Comparison of ENCODE assay signal across 11 cellular contexts in the genomic region with DNA sequence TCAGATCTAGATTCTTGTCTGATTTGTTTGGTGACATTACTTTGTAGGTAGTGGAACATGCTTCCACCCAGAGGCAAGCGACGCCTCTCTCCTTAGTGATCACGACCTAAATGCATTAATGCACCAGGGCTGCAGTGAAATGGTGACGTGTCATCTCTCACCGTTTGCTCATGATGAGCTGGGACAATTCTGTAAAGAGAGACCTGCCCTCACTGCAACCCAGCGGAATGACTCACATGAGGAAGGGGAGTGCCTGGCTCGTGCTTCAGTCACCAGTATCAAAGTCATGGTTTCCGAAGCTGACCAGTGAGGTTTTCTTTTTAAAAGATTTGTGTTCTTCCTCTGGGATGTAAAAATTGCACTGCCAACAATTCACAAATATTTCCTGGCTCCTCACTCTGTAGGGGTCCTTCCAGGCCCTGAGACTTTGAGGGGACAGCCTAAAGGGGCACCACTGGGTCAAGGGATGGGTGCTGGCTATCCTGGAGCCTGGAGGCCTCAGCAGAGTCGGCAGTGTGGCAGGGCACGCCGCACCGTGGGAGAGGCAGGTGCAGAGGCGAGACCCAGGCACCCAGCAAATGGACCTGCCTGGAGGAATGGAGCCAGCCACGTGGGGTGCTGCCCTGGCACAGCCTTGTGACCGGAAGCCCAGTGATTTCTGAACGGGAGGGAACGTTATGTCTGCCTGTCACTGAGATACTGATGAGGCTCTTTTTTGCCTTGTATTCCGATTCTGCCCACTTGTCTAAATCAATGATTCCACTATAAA. TPM values are rescaled to one million over a fixed set of nuclear protein-coding genes. Genes with fewer than 3 reads are reported as not detected.
DNase-seq lines count a peak whose midpoint lies in the region; ATAC-seq, FAIRE-seq and TF ChIP-seq lines count a peak whose summit lies in the region.
"Had no signal": no experiment of that assay in that cellular context is flagged by ENCODE, and none has a peak within 500 bp of the region (broad histone marks: within the 10 kb centered on the region; RNA-seq: fewer than 3 reads in every experiment).

No MANE protein-coding gene starts in this region.

- peaks cover 0 to 24% (median 12%) of the 10 kb centered on the region in 11 experiments; a peak in 8 of 22 replicates for H3K36me3 ChIP-seq in BLaER1 treated with 17β-estradiol and CSF1 and Interleukin-3, amounts not matched to agents 10 nM and 100 nM
- H3K36me3 ChIP-seq in keratinocyte (ENCODE audit: control insufficient read depth in 2 of 2, extremely low read depth in 1 of 2, insufficient read depth in 2 of 2, low read length in 2 of 2) (peaks cover 2 to 6% of the 10 kb centered on the region in 2 experiments), heart right ventricle (peaks cover 0 to 33% (median 4%) of the 10 kb centered on the region in 9 donors), uterus (no peaks in the 10 kb centered on the region)
- H3K36me3 ChIP-seq: upper lobe of right lung had no signal

- no peak overlapping the region for H3K4me3 Mint-ChIP-seq in activated T-helper 1 cell treated with anti-CD3 and anti-CD28 coated beads, Interleukin-12 subunit alpha, Interleukin-12 subunit beta, Interleukin-2, Interleukin-4 antibody, amounts not matched to agents 30 ng/mL and 10 ng/mL and 1 ng/mL, durations not matched to agents 14 hours and 24 hours and 36 hours

- peaks cover 67 to 100% (median 96%) of the 10 kb centered on the region in 10 experiments for H3K4me1 ChIP-seq in BLaER1 treated with 17β-estradiol and CSF1 and Interleukin-3, amounts not matched to agents 10 nM and 100 nM
- H3K4me1 ChIP-seq in keratinocyte (ENCODE audit: control insufficient read depth, extremely low read depth, insufficient read depth, low read length) (peaks cover 32% of the 10 kb centered on the region), heart right ventricle (peaks cover 0 to 11% (median 0%) of the 10 kb centered on the region in 9 donors), uterus (no peaks in the 10 kb centered on the region)
- H3K4me1 ChIP-seq: upper lobe of right lung had no signal

- H3K27me3 Mint-ChIP-seq in activated T-helper 1 cell treated with anti-CD3 and anti-CD28 coated beads, Interleukin-12 subunit alpha, Interleukin-12 subunit beta, Interleukin-2, Interleukin-4 antibody, amounts not matched to agents 30 ng/mL and 10 ng/mL and 1 ng/mL, durations not matched to agents 14 hours and 24 hours and 36 hours (ENCODE audit: insufficient read depth) = no peaks in the 10 kb centered on the region

- peaks cover 5% of the 10 kb centered on the region for H3K9me1 ChIP-seq in keratinocyte (ENCODE audit: control insufficient read depth, extremely low read depth, insufficient read depth, low read length)

- intact Hi-C loops in activated T-helper 1 cell treated with anti-CD3 and anti-CD28 coated beads, Interleukin-12 subunit alpha, Interleukin-12 subunit beta, Interleukin-2, Interleukin-4 antibody, amounts not matched to agents 30 ng/mL and 10 ng/mL and 1 ng/mL, durations not matched to agents 14 hours and 24 hours and 36 hours (cut with micrococcal nuclease) = no loop called here
- intact Hi-C loops in heart right ventricle (cut with DNase I) (no loop called here), uterus (cut with DNase I; ENCODE audit: low total_unique reads) (no loop called here)

- H3K4me3 ChIP-seq in BLaER1 treated with 17β-estradiol and CSF1 and Interleukin-3, amounts not matched to agents 10 nM and 100 nM = no peak overlapping the region
- H3K4me3 ChIP-seq in keratinocyte (ENCODE audit: control insufficient read depth in 2 of 3, extremely low read depth in 1 of 3, insufficient read depth in 2 of 3, low read depth in 1 of 3, low read length in 3 of 3) = peak overlapping the region in 2 of 3 experiments; percentile 30 to 31
- H3K4me3 ChIP-seq in heart right ventricle = no peak overlapping the region
- H3K4me3 ChIP-seq in uterus = no peak overlapping the region
- H3K4me3 ChIP-seq: skin epidermis, upper lobe of right lung had no signal

- H4K20me1 ChIP-seq in BLaER1 treated with 17β-estradiol and CSF1 and Interleukin-3, amounts not matched to agents 10 nM and 100 nM = peaks cover 0 to 100% (median 98%) of the 10 kb centered on the region in 11 experiments; a peak in 21 of 22 replicates
- peaks cover 21% of the 10 kb centered on the region for H4K20me1 ChIP-seq in keratinocyte (ENCODE audit: control insufficient read depth, extremely low read depth, insufficient read depth, low read length)

- peak overlapping the region; percentile 6 for H3K27ac Mint-ChIP-seq in activated T-helper 1 cell treated with anti-CD3 and anti-CD28 coated beads, Interleukin-12 subunit alpha, Interleukin-12 subunit beta, Interleukin-2, Interleukin-4 antibody, amounts not matched to agents 30 ng/mL and 10 ng/mL and 1 ng/mL, durations not matched to agents 14 hours and 24 hours and 36 hours

- WGBS in heart right ventricle, 2 donors = 83 to 90% methylated on average over 18 of the region's 18 CpGs

- H3K4me2 ChIP-seq in BLaER1 treated with 17β-estradiol and CSF1 and Interleukin-3, amounts not matched to agents 10 nM and 100 nM = peak overlapping the region; percentile 72 to 96 (median 88)
- H3K4me2 ChIP-seq in keratinocyte (ENCODE audit: control insufficient read depth, extremely low read depth, insufficient read depth, low read depth, low read length) = peak overlapping the region; percentile 84

- no peaks in the 10 kb centered on the region for H3K9me3 Mint-ChIP-seq in activated T-helper 1 cell treated with anti-CD3 and anti-CD28 coated beads, Interleukin-12 subunit alpha, Interleukin-12 subunit beta, Interleukin-2, Interleukin-4 antibody, amounts not matched to agents 30 ng/mL and 10 ng/mL and 1 ng/mL, durations not matched to agents 14 hours and 24 hours and 36 hours

- TF ChIP-seq POLR2A in uterus (IDR thresholded peaks at IDR 0.05) = no peak

- DNase-seq in HPDE6-E6E7 (ENCODE audit: extremely low spot score) (peak; percentile 97), keratinocyte (ENCODE audit: low read depth, low spot score) (peak; percentile 64), heart right ventricle (no peak), uterus (no peak)
- no peak for DNase-seq in activated T-helper 1 cell treated with anti-CD3 and anti-CD28 coated beads, Interleukin-12 subunit alpha, Interleukin-12 subunit beta, Interleukin-2, Interleukin-4 antibody, amounts not matched to agents 30 ng/mL and 10 ng/mL and 1 ng/mL, durations not matched to agents 14 hours and 24 hours and 36 hours (ENCODE audit: low spot score)
- DNase-seq: upper lobe of right lung had no signal

- peak overlapping the region in 7 of 11 experiments; percentile 10 to 49 (median 14); a peak in 8 of 22 replicates for H3K9ac ChIP-seq in BLaER1 treated with 17β-estradiol and CSF1 and Interleukin-3, amounts not matched to agents 10 nM and 100 nM
- peak overlapping the region; percentile 66 for H3K9ac ChIP-seq in keratinocyte (ENCODE audit: control insufficient read depth, extremely low read depth, insufficient read depth, low read length)

- peak; percentile 89 for FAIRE-seq in keratinocyte (lab: Jason Lieb, UNC)
- FAIRE-seq: H1 had no signal

- dilution Hi-C loops in keratinocyte (cut with MboI; ENCODE audit: extremely low pct_ligation_motif_present, low sequenced_read_pairs) = no loop called here

- TF ChIP-seq CTCF in keratinocyte (optimal IDR thresholded peaks at IDR 0.05 in 1 of 3, IDR thresholded peaks at IDR 0.05 in 1 of 3, conservative IDR thresholded peaks at IDR 0.05 in 1 of 3; ENCODE audit: extremely low read depth in 1 of 3, insufficient read depth in 2 of 3, low read length in 3 of 3) (no peak), heart right ventricle (IDR thresholded peaks at IDR 0.05) (no peak), uterus (IDR thresholded peaks at IDR 0.05) (no peak)

- H3K27me3 ChIP-seq in BLaER1 treated with 17β-estradiol and CSF1 and Interleukin-3, amounts not matched to agents 10 nM and 100 nM = peaks cover 0 to 13% (median 0%) of the 10 kb centered on the region in 11 experiments; a peak in 5 of 22 replicates
- H3K27me3 ChIP-seq in keratinocyte (ENCODE audit: control insufficient read depth, extremely low read depth, insufficient read depth, low read length) = no peaks in the 10 kb centered on the region
- no peaks in the 10 kb centered on the region for H3K27me3 ChIP-seq in heart right ventricle
- H3K27me3 ChIP-seq in uterus = no peaks in the 10 kb centered on the region
- H3K27me3 ChIP-seq: upper lobe of right lung had no signal

- H3K36me3 Mint-ChIP-seq in activated T-helper 1 cell treated with anti-CD3 and anti-CD28 coated beads, Interleukin-12 subunit alpha, Interleukin-12 subunit beta, Interleukin-2, Interleukin-4 antibody, amounts not matched to agents 30 ng/mL and 10 ng/mL and 1 ng/mL, durations not matched to agents 14 hours and 24 hours and 36 hours (ENCODE audit: low read depth) = peaks cover 14% of the 10 kb centered on the region

- peak overlapping the region in 1 of 11 experiments; percentile 11; a peak in 1 of 22 replicates for H3K27ac ChIP-seq in BLaER1 treated with 17β-estradiol and CSF1 and Interleukin-3, amounts not matched to agents 10 nM and 100 nM
- H3K27ac ChIP-seq in keratinocyte (ENCODE audit: control insufficient read depth, insufficient read depth, low read length) = peak overlapping the region; percentile 72
- H3K27ac ChIP-seq in heart right ventricle = no peak overlapping the region
- H3K27ac ChIP-seq in uterus = no peak overlapping the region
- H3K27ac ChIP-seq: upper lobe of right lung had no signal

- no peak overlapping the region for H2AFZ ChIP-seq in keratinocyte (ENCODE audit: control insufficient read depth, low read length)

- no peaks in the 10 kb centered on the region for H3K9me3 ChIP-seq in BLaER1 treated with 17β-estradiol and CSF1 and Interleukin-3, amounts not matched to agents 10 nM and 100 nM (replicated peaks in 1 of 11)
- H3K9me3 ChIP-seq in keratinocyte (ENCODE audit: control insufficient read depth, low read depth, low read length) = no peaks in the 10 kb centered on the region
- no peaks in the 10 kb centered on the region for H3K9me3 ChIP-seq in heart right ventricle
- no peaks in the 10 kb centered on the region for H3K9me3 ChIP-seq in uterus
- H3K9me3 ChIP-seq: upper lobe of right lung had no signal

- peaks cover 45% of the 10 kb centered on the region for H3K4me1 Mint-ChIP-seq in activated T-helper 1 cell treated with anti-CD3 and anti-CD28 coated beads, Interleukin-12 subunit alpha, Interleukin-12 subunit beta, Interleukin-2, Interleukin-4 antibody, amounts not matched to agents 30 ng/mL and 10 ng/mL and 1 ng/mL, durations not matched to agents 14 hours and 24 hours and 36 hours (ENCODE audit: low read depth)

- peaks cover 3% of the 10 kb centered on the region for H3K79me2 ChIP-seq in keratinocyte (ENCODE audit: control insufficient read depth, insufficient read depth, low read length)

- ATAC-seq in GM21529 (IDR thresholded peaks at IDR 0.05; ENCODE audit: unreplicated experiment) (no peak), HG03442 (IDR thresholded peaks at IDR 0.05; ENCODE audit: unreplicated experiment) (no peak), heart right ventricle (no peak)
- ATAC-seq: upper lobe of right lung had no signal

RNA-seq across cellular contexts. Expression of a gene that starts 17.3 kb away (rescaled TPM):
- total RNA-seq in activated T-helper 1 cell treated with anti-CD3 and anti-CD28 coated beads, Interleukin-12 subunit alpha, Interleukin-12 subunit beta, Interleukin-2, Interleukin-4 antibody, amounts not matched to agents 30 ng/mL and 10 ng/mL and 1 ng/mL, durations not matched to agents 14 hours and 24 hours and 36 hours = 27.9 and 28.6 TPM in 2 replicates
- polyA plus RNA-seq in keratinocyte (6.9 to 11.9 TPM (median 10.9 TPM) in 3 replicates), heart right ventricle (1 to 10 TPM; 5.6 to 8.6 TPM)
- 7.8 TPM for polyA plus RNA-seq in keratinocyte (2011; ENCODE audit: low read depth)
- polyA plus RNA-seq in keratinocyte (2011; cell fraction: cytosol; rRNA removed) = 2.4 and 3.4 TPM in 2 replicates
- 22.9 and 28.2 TPM in 2 replicates for polyA plus RNA-seq in keratinocyte (2011; cell fraction: nucleus; rRNA removed)
- polyA plus RNA-seq in keratinocyte (2012; ENCODE audit: low replicate concordance) = 6.2 and 8.8 TPM in 2 replicates
- 8.9 to 11.9 TPM (median 9.2 TPM) in 3 replicates for polyA minus RNA-seq in keratinocyte
- polyA minus RNA-seq in keratinocyte (2011; cell fraction: cytosol; rRNA and poly(A)+ RNA removed) = 5.8 TPM
- 15.0 and 25.2 TPM in 2 replicates for polyA minus RNA-seq in keratinocyte (2011; cell fraction: nucleus; rRNA and poly(A)+ RNA removed)
- total RNA-seq in heart right ventricle (1 to 10 TPM; 4.6 to 9.1 (median 7.7) TPM), uterus (10 to 100 TPM in 2 of 4 donors, 1 to 10 TPM in 2; 5.6 to 13.1 (median 9.2) TPM)

RNA-seq across cellular contexts. Expression of a gene that starts 23.4 kb away (rescaled TPM):
- not detected in 2 replicates for total RNA-seq in activated T-helper 1 cell treated with anti-CD3 and anti-CD28 coated beads, Interleukin-12 subunit alpha, Interleukin-12 subunit beta, Interleukin-2, Interleukin-4 antibody, amounts not matched to agents 30 ng/mL and 10 ng/mL and 1 ng/mL, durations not matched to agents 14 hours and 24 hours and 36 hours
- polyA plus RNA-seq in keratinocyte (not detected in 3 replicates), heart right ventricle (not detected)
- polyA plus RNA-seq in keratinocyte (2011; ENCODE audit: low read depth) = not detected
- polyA plus RNA-seq in keratinocyte (2011; cell fraction: cytosol; rRNA removed) = not detected in 2 replicates
- 0.07 TPM in 1 of 2 replicates, not detected in the other for polyA plus RNA-seq in keratinocyte (2011; cell fraction: nucleus; rRNA removed)
- not detected in 2 replicates for polyA plus RNA-seq in keratinocyte (2012; ENCODE audit: low replicate concordance)
- polyA minus RNA-seq in keratinocyte = not detected in 3 replicates
- polyA minus RNA-seq in keratinocyte (2011; cell fraction: cytosol; rRNA and poly(A)+ RNA removed) = not detected
- not detected in 2 replicates for polyA minus RNA-seq in keratinocyte (2011; cell fraction: nucleus; rRNA and poly(A)+ RNA removed)
- total RNA-seq in heart right ventricle (not detected), uterus (not detected)
- total RNA-seq: H1, upper lobe of right lung had no signal

Comparison
In these comparisons a context has a peak if more than half of its experiments do, and no peak if none do; other contexts are left out.
1. H3K4me3 ChIP-seq: peak in keratinocyte (2 of 3); none in BLaER1 treated with 17β-estradiol and CSF1 and Interleukin-3, amounts not matched to agents 10 nM and 100 nM (0 of 10), heart right ventricle (0 of 10) and uterus (0 of 2).
2. DNase-seq: peak in HPDE6-E6E7 (single experiment) and keratinocyte (single experiment); none in activated T-helper 1 cell treated with anti-CD3 and anti-CD28 coated beads, Interleukin-12 subunit alpha, Interleukin-12 subunit beta, Interleukin-2, Interleukin-4 antibody, amounts not matched to agents 30 ng/mL and 10 ng/mL and 1 ng/mL, durations not matched to agents 14 hours and 24 hours and 36 hours (single experiment), heart right ventricle (0 of 2) and uterus (0 of 2).